In the genomic region with DNA sequence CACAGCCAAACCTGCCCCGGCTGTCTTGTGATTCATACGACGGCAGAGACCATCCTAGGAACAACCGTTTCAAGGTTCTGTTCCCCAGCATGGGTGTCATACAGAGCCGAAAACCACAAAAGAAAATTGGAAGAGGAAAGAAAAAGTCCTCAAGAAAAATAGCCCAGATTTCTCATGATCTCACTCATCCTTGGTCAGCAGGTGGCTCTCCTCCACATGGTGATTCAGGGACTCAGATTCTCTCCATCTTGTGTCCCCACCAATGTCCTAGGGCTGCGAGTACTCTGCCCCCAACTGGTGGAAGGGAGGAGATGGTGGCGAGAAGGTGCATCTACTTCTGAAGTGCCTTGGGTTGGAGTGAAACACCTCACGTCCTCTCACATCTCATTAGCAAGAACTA, we compare ENCODE assay signal across 11 cellular contexts. TPM values are rescaled to one million over a fixed set of nuclear protein-coding genes. Genes with fewer than 3 reads are reported as not detected.
DNase-seq lines count a peak whose midpoint lies in the region; ATAC-seq, FAIRE-seq and TF ChIP-seq lines count a peak whose summit lies in the region.
"Had no signal": no experiment of that assay in that cellular context is flagged by ENCODE, and none has a peak within 500 bp of the region (broad histone marks: within the 10 kb centered on the region; RNA-seq: fewer than 3 reads in every experiment).

No MANE protein-coding gene starts in this region.

- H3K4me1 Mint-ChIP-seq in activated CD4-positive, alpha-beta memory T cell treated with anti-CD3 and anti-CD28 coated beads for 36 hours (ENCODE audit: low read depth) = no peaks in the 10 kb centered on the region
- no peaks in the 10 kb centered on the region for H3K4me1 Mint-ChIP-seq in activated CD4-positive, alpha-beta memory T cell treated with anti-CD3 and anti-CD28 coated beads, Interleukin-2, amount 10 ng/mL, durations not matched to agents 7 days and 5 days
- H3K4me1 Mint-ChIP-seq in astrocyte (ENCODE audit: low read depth, unreplicated experiment) = no peaks in the 10 kb centered on the region

- H3K27me3 Mint-ChIP-seq in activated CD4-positive, alpha-beta memory T cell treated with anti-CD3 and anti-CD28 coated beads for 36 hours = peaks cover 4% of the 10 kb centered on the region
- H3K27me3 Mint-ChIP-seq in activated CD4-positive, alpha-beta memory T cell treated with anti-CD3 and anti-CD28 coated beads, Interleukin-2, amount 10 ng/mL, durations not matched to agents 7 days and 5 days = no peaks in the 10 kb centered on the region
- peaks cover 7% of the 10 kb centered on the region for H3K27me3 Mint-ChIP-seq in astrocyte (ENCODE audit: low read depth, unreplicated experiment)

- H3K4me2 ChIP-seq in astrocyte (ENCODE audit: low read length) = no peak overlapping the region
- H3K4me2 ChIP-seq: BLaER1 treated with 17β-estradiol and CSF1 and Interleukin-3, amounts not matched to agents 10 nM and 100 nM had no signal

- no peaks in the 10 kb centered on the region for H3K79me2 ChIP-seq in astrocyte (ENCODE audit: insufficient read depth, low read length)

- H3K9me3 Mint-ChIP-seq in activated CD4-positive, alpha-beta memory T cell treated with anti-CD3 and anti-CD28 coated beads for 36 hours = peaks cover 3% of the 10 kb centered on the region
- H3K9me3 Mint-ChIP-seq in activated CD4-positive, alpha-beta memory T cell treated with anti-CD3 and anti-CD28 coated beads, Interleukin-2, amount 10 ng/mL, durations not matched to agents 7 days and 5 days = no peaks in the 10 kb centered on the region
- peaks cover 2% of the 10 kb centered on the region for H3K9me3 Mint-ChIP-seq in astrocyte (ENCODE audit: unreplicated experiment)

- H3K36me3 Mint-ChIP-seq in activated CD4-positive, alpha-beta memory T cell treated with anti-CD3 and anti-CD28 coated beads for 36 hours = no peaks in the 10 kb centered on the region
- H3K36me3 Mint-ChIP-seq in activated CD4-positive, alpha-beta memory T cell treated with anti-CD3 and anti-CD28 coated beads, Interleukin-2, amount 10 ng/mL, durations not matched to agents 7 days and 5 days (ENCODE audit: low read depth) = no peaks in the 10 kb centered on the region
- H3K36me3 Mint-ChIP-seq in astrocyte (ENCODE audit: low read depth, unreplicated experiment) = no peaks in the 10 kb centered on the region

- intact Hi-C loops in activated CD4-positive, alpha-beta memory T cell treated with anti-CD3 and anti-CD28 coated beads for 36 hours (cut with micrococcal nuclease) = no loop called here
- intact Hi-C loops in sciatic nerve (cut with DNase I) = no loop called here

- CTCF ChIA-PET in activated CD4-positive, alpha-beta memory T cell treated with anti-CD3 and anti-CD28 coated beads for 36 hours (lab: Charles Lee) = no interaction called here
- CTCF ChIA-PET in activated CD4-positive, alpha-beta memory T cell treated with anti-CD3 and anti-CD28 coated beads, Interleukin-2, amount 10 ng/mL, durations not matched to agents 7 days and 5 days (lab: Charles Lee) = no interaction called here

- H3K27ac ChIP-seq in astrocyte (ENCODE audit: low read depth, low read length) = no peak overlapping the region
- no peak overlapping the region for H3K27ac ChIP-seq in small intestine (ENCODE audit: low read depth in 1 of 2, low read length in 1 of 2)
- H3K27ac ChIP-seq: BLaER1 treated with 17β-estradiol and CSF1 and Interleukin-3, amounts not matched to agents 10 nM and 100 nM had no signal

- 78 to 79% (median 79%) methylated on average over 8 of the region's 8 CpGs for WGBS in small intestine, 3 donors

- no peak for FAIRE-seq in astrocyte (lab: Jason Lieb, UNC)
- FAIRE-seq in small intestine (lab: Jason Lieb, UNC) = no peak
- FAIRE-seq: frontal cortex had no signal

- ATAC-seq in HG03135 (IDR thresholded peaks at IDR 0.05; ENCODE audit: unreplicated experiment) (no peak), GM18519 (IDR thresholded peaks at IDR 0.05; ENCODE audit: low FRiP score, unreplicated experiment) (no peak), sciatic nerve (no peak)

- H3K27ac Mint-ChIP-seq in activated CD4-positive, alpha-beta memory T cell treated with anti-CD3 and anti-CD28 coated beads for 36 hours = no peak overlapping the region
- H3K27ac Mint-ChIP-seq in activated CD4-positive, alpha-beta memory T cell treated with anti-CD3 and anti-CD28 coated beads, Interleukin-2, amount 10 ng/mL, durations not matched to agents 7 days and 5 days = no peak overlapping the region
- H3K27ac Mint-ChIP-seq in astrocyte (ENCODE audit: unreplicated experiment) = no peak overlapping the region

- H3K4me3 ChIP-seq in astrocyte (ENCODE audit: insufficient read depth, low read depth, low read length) (no peak overlapping the region), small intestine (ENCODE audit: low read depth in 1 of 2, low read length in 2 of 2) (no peak overlapping the region)
- H3K4me3 ChIP-seq: BLaER1 treated with 17β-estradiol and CSF1 and Interleukin-3, amounts not matched to agents 10 nM and 100 nM had no signal

- H3K36me3 ChIP-seq in astrocyte (ENCODE audit: insufficient read depth, low read length) (no peaks in the 10 kb centered on the region), small intestine (ENCODE audit: control insufficient read depth in 2 of 2, insufficient read depth in 2 of 2, low read length in 2 of 2) (no peaks in the 10 kb centered on the region)
- H3K36me3 ChIP-seq: BLaER1 treated with 17β-estradiol and CSF1 and Interleukin-3, amounts not matched to agents 10 nM and 100 nM had no signal

- H3K27me3 ChIP-seq in astrocyte (ENCODE audit: insufficient read depth, low read length) (no peaks in the 10 kb centered on the region), small intestine (ENCODE audit: control insufficient read depth in 2 of 2, insufficient read depth in 2 of 2, low read length in 2 of 2) (no peaks in the 10 kb centered on the region)
- H3K27me3 ChIP-seq: BLaER1 treated with 17β-estradiol and CSF1 and Interleukin-3, amounts not matched to agents 10 nM and 100 nM had no signal

- H4K20me1 ChIP-seq in astrocyte (ENCODE audit: insufficient read depth, low read length) = no peaks in the 10 kb centered on the region
- H4K20me1 ChIP-seq: BLaER1 treated with 17β-estradiol and CSF1 and Interleukin-3, amounts not matched to agents 10 nM and 100 nM had no signal

- POLR2A ChIA-PET in activated CD4-positive, alpha-beta memory T cell treated with anti-CD3 and anti-CD28 coated beads for 36 hours (lab: Charles Lee) = no interaction called here
- POLR2A ChIA-PET in activated CD4-positive, alpha-beta memory T cell treated with anti-CD3 and anti-CD28 coated beads, Interleukin-2, amount 10 ng/mL, durations not matched to agents 7 days and 5 days (lab: Charles Lee) = no interaction called here

- H3K4me1 ChIP-seq in astrocyte (ENCODE audit: insufficient read depth, low read length) (peaks cover 9% of the 10 kb centered on the region), small intestine (ENCODE audit: control insufficient read depth in 2 of 2, insufficient read depth in 1 of 2, low read depth in 1 of 2, low read length in 1 of 2) (no peaks in the 10 kb centered on the region)
- H3K4me1 ChIP-seq: BLaER1 treated with 17β-estradiol and CSF1 and Interleukin-3, amounts not matched to agents 10 nM and 100 nM had no signal

- DNase-seq in activated CD4-positive, alpha-beta memory T cell treated with anti-CD3 and anti-CD28 coated beads for 36 hours = peak; percentile 10
- no peak for DNase-seq in activated CD4-positive, alpha-beta memory T cell treated with anti-CD3 and anti-CD28 coated beads, Interleukin-2, amount 10 ng/mL, durations not matched to agents 7 days and 5 days
- DNase-seq in astrocyte (ENCODE audit: low read depth) (peak; percentile 61), small intestine (peak; percentile 28), sciatic nerve (ENCODE audit: low spot score) (no peak)
- DNase-seq: NCI-H2029 treated with DMSO at 0.1 percent for 48 hours had no signal

- H3K4me3 Mint-ChIP-seq in activated CD4-positive, alpha-beta memory T cell treated with anti-CD3 and anti-CD28 coated beads for 36 hours = no peak overlapping the region
- no peak overlapping the region for H3K4me3 Mint-ChIP-seq in activated CD4-positive, alpha-beta memory T cell treated with anti-CD3 and anti-CD28 coated beads, Interleukin-2, amount 10 ng/mL, durations not matched to agents 7 days and 5 days
- H3K4me3 Mint-ChIP-seq in astrocyte (ENCODE audit: unreplicated experiment) = no peak overlapping the region

- H3K9ac ChIP-seq in astrocyte (ENCODE audit: low read length) = no peak overlapping the region
- H3K9ac ChIP-seq: BLaER1 treated with 17β-estradiol and CSF1 and Interleukin-3, amounts not matched to agents 10 nM and 100 nM had no signal

- TF ChIP-seq CTCF in LNCAP (IDR thresholded peaks at IDR 0.05) = peak; percentile 29; the same call in 1 of the 2 replicates
- no peak for TF ChIP-seq CTCF in astrocyte (IDR thresholded peaks at IDR 0.05; ENCODE audit: insufficient read depth, low read depth, low read length)

- H3K9me3 ChIP-seq in astrocyte (ENCODE audit: insufficient read depth, low read depth, low read length) (no peaks in the 10 kb centered on the region), small intestine (ENCODE audit: control insufficient read depth, low read depth) (no peaks in the 10 kb centered on the region)

- no peak overlapping the region for H2AFZ ChIP-seq in astrocyte (ENCODE audit: low read depth, low read length)

RNA-seq across cellular contexts. Expression of gene PDZD2, which starts 25.6 kb away (rescaled TPM):
- total RNA-seq in activated CD4-positive, alpha-beta memory T cell treated with anti-CD3 and anti-CD28 coated beads for 36 hours = not detected
- not detected for total RNA-seq in activated CD4-positive, alpha-beta memory T cell treated with anti-CD3 and anti-CD28 coated beads, Interleukin-2, amount 10 ng/mL, durations not matched to agents 7 days and 5 days
- 6.5 and 10.3 TPM in 2 replicates for total RNA-seq in astrocyte
- 1 to 10 TPM in 2 of 3 donors, not detected in 1; 1.4 to 3.9 TPM for polyA plus RNA-seq in small intestine
- total RNA-seq in sciatic nerve = 105 TPM

Comparison
In these comparisons a context has a peak if more than half of its experiments do, and no peak if none do; other contexts are left out.
1. DNase-seq: peak in activated CD4-positive, alpha-beta memory T cell treated with anti-CD3 and anti-CD28 coated beads for 36 hours (single experiment), astrocyte (single experiment) and small intestine (single experiment); none in activated CD4-positive, alpha-beta memory T cell treated with anti-CD3 and anti-CD28 coated beads, Interleukin-2, amount 10 ng/mL, durations not matched to agents 7 days and 5 days (single experiment) and sciatic nerve (single experiment).